Comparison of ENCODE assay signal across 1 cellular context in the genomic region with DNA sequence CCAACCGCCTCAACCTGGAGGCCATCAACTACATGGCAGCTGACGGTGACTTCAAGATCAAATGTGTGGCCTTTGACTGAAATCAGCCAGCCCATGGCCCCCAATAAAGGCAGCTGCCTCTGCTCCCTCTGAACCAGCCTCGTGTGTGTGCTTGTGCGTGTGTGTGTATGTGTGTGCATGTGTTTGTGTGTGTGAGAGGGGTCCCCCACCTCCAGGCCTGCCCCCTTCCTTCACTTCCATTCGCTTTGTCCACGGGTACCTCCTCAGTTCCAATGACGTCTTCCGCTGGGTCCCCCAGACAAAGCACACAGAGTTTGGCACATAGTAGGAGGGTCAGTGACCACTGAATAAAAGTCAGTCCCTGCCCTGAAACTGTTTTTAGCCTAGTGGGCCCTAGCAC.
TF ChIP-seq lines count a peak whose summit lies in the region.

No MANE protein-coding gene starts in this region.

TF ChIP-seq in HEK293, 187 proteins besides CTCF, POLR2A, EP300 and RAD21 (continued from another document):
- TF ChIP-seq, protein P1, sequence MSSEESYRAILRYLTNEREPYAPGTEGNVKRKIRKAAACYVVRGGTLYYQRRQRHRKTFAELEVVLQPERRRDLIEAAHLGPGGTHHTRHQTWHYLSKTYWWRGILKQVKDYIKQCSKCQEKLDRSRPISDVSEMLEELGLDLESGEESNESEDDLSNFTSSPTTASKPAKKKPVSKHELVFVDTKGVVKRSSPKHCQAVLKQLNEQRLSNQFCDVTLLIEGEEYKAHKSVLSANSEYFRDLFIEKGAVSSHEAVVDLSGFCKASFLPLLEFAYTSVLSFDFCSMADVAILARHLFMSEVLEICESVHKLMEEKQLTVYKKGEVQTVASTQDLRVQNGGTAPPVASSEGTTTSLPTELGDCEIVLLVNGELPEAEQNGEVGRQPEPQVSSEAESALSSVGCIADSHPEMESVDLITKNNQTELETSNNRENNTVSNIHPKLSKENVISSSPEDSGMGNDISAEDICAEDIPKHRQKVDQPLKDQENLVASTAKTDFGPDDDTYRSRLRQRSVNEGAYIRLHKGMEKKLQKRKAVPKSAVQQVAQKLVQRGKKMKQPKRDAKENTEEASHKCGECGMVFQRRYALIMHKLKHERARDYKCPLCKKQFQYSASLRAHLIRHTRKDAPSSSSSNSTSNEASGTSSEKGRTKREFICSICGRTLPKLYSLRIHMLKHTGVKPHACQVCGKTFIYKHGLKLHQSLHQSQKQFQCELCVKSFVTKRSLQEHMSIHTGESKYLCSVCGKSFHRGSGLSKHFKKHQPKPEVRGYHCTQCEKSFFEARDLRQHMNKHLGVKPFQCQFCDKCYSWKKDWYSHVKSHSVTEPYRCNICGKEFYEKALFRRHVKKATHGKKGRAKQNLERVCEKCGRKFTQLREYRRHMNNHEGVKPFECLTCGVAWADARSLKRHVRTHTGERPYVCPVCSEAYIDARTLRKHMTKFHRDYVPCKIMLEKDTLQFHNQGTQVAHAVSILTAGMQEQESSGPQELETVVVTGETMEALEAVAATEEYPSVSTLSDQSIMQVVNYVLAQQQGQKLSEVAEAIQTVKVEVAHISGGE (tag by site-specific recombination; conservative IDR thresholded peaks at IDR 0.05; ENCODE audit: low read depth), result no peak
- TF ChIP-seq ZNF138 (tag by site-specific recombination; IDR thresholded peaks at IDR 0.05; ENCODE audit: borderline replicate concordance) (no peak), ZSCAN16 (tag by site-specific recombination; IDR thresholded peaks at IDR 0.05) (no peak), ZNF549 (tag by site-specific recombination; IDR thresholded peaks at IDR 0.05) (no peak), GLI4 (tag by site-specific recombination; IDR thresholded peaks at IDR 0.05) (no peak), ZNF621 (tag by site-specific recombination; IDR thresholded peaks at IDR 0.05) (no peak), GLIS2 (tag by site-specific recombination; IDR thresholded peaks at IDR 0.05) (peak; percentile 19; the same call in 1 of the 2 replicates), ZNF664 (tag by site-specific recombination; IDR thresholded peaks at IDR 0.05) (no peak), ZNF24 (tag by site-specific recombination; IDR thresholded peaks at IDR 0.05) (no peak), ZIC2 (tag by site-specific recombination; IDR thresholded peaks at IDR 0.05) (no peak), ZNF146 (tag by site-specific recombination; IDR thresholded peaks at IDR 0.05) (no peak)
- TF ChIP-seq, protein P2, sequence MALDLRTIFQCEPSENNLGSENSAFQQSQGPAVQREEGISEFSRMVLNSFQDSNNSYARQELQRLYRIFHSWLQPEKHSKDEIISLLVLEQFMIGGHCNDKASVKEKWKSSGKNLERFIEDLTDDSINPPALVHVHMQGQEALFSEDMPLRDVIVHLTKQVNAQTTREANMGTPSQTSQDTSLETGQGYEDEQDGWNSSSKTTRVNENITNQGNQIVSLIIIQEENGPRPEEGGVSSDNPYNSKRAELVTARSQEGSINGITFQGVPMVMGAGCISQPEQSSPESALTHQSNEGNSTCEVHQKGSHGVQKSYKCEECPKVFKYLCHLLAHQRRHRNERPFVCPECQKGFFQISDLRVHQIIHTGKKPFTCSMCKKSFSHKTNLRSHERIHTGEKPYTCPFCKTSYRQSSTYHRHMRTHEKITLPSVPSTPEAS (tag by site-specific recombination; IDR thresholded peaks at IDR 0.05), result peak; percentile 72
